In genomic region chr6:44850367-44850766, GRCh38 we compare ENCODE assay signal across 25 cellular contexts.
"Had no signal": no experiment of that assay in that cellular context is flagged by ENCODE, and none has a peak within 500 bp of the region (broad histone marks: within the 10 kb centered on the region; RNA-seq: fewer than 3 reads in every experiment).

No MANE protein-coding gene starts in this region.

- ATAC-seq: foreskin keratinocyte; mucosa of descending colon; natural killer cell; psoas muscle; stimulated activated effector memory CD8-positive, alpha-beta T cell treated with anti-CD3 and anti-CD28 coated beads, Interleukin-12 subunit alpha, Interleukin-12 subunit beta, amount 100 ng/mL, for 72 hours; stimulated activated naive CD8-positive, alpha-beta T cell treated with anti-CD3 and anti-CD28 coated beads, Interleukin-15, Interleukin-2, amounts not matched to agents 100 U/mL and 50 U/mL, for 24 hours; upper lobe of right lung had no signal

- H3K9me3 ChIP-seq: esophagus muscularis mucosa, mucosa of descending colon, psoas muscle, tibial nerve, upper lobe of right lung, vagina had no signal

- H3K4me1 ChIP-seq: foreskin keratinocyte, psoas muscle, upper lobe of right lung, vagina had no signal

- H3K27me3 ChIP-seq: esophagus muscularis mucosa, foreskin keratinocyte, hepatocyte, tibial nerve, upper lobe of right lung, vagina had no signal

- H3K36me3 Mint-ChIP-seq: natural killer cell; stimulated activated effector memory CD8-positive, alpha-beta T cell treated with anti-CD3 and anti-CD28 coated beads, Interleukin-12 subunit alpha, Interleukin-12 subunit beta, amount 100 ng/mL, for 72 hours had no signal

- H3K4me2 ChIP-seq: hepatocyte had no signal

- H3K27ac Mint-ChIP-seq: natural killer cell; stimulated activated effector memory CD8-positive, alpha-beta T cell treated with anti-CD3 and anti-CD28 coated beads, Interleukin-12 subunit alpha, Interleukin-12 subunit beta, amount 100 ng/mL, for 72 hours had no signal

- DNase-seq: central memory CD4-positive, alpha-beta T cell; effector memory CD4-positive, alpha-beta T cell; foreskin keratinocyte; head of caudate nucleus; kidney; left cardiac atrium; mammary epithelial cell; mucosa of descending colon; natural killer cell; nucleus accumbens; psoas muscle; retina; stimulated activated CD4-positive, alpha-beta T cell treated with anti-CD3 and anti-CD28 coated beads, Interleukin-4, amount 100 ng/mL, for 1 hour; stimulated activated CD8-positive, alpha-beta memory T cell treated with anti-CD3 and anti-CD28 coated beads, Interleukin-4, amount 100 ng/mL, for 48 hours; stimulated activated naive CD8-positive, alpha-beta T cell treated with anti-CD3 and anti-CD28 coated beads, Interleukin-15, Interleukin-2, amounts not matched to agents 100 U/mL and 50 U/mL, for 24 hours; upper lobe of right lung had no signal

- H3K79me2 ChIP-seq: hepatocyte had no signal

- H3K9me3 Mint-ChIP-seq: natural killer cell; stimulated activated effector memory CD8-positive, alpha-beta T cell treated with anti-CD3 and anti-CD28 coated beads, Interleukin-12 subunit alpha, Interleukin-12 subunit beta, amount 100 ng/mL, for 72 hours had no signal

- H3K27ac ChIP-seq: coronary artery, epithelial cell of prostate, esophagus muscularis mucosa, foreskin keratinocyte, hepatocyte, psoas muscle, upper lobe of right lung, vagina had no signal

- H3K4me3 Mint-ChIP-seq: natural killer cell; neural crest cell; stimulated activated effector memory CD8-positive, alpha-beta T cell treated with anti-CD3 and anti-CD28 coated beads, Interleukin-12 subunit alpha, Interleukin-12 subunit beta, amount 100 ng/mL, for 72 hours had no signal

- H3K36me3 ChIP-seq: esophagus muscularis mucosa, tibial nerve, upper lobe of right lung, vagina had no signal

- FAIRE-seq: endometrium, kidney had no signal

- H3K4me3 ChIP-seq: coronary artery, esophagus muscularis mucosa, hepatocyte, mucosa of descending colon, psoas muscle, tibial nerve, upper lobe of right lung, vagina had no signal

- H2AFZ ChIP-seq: hepatocyte had no signal

- H3K4me1 Mint-ChIP-seq: neural crest cell had no signal
